ENCODE assay signal across 8 cellular contexts in genomic region chr15:67303490-67304363, GRCh38. TPM values are rescaled to one million over a fixed set of nuclear protein-coding genes. Genes with fewer than 3 reads are reported as not detected.
DNase-seq lines count a peak whose midpoint lies in the region; ATAC-seq and TF ChIP-seq lines count a peak whose summit lies in the region.

No MANE protein-coding gene starts in this region.

- no peaks in the 10 kb centered on the region for H3K36me3 ChIP-seq in mucosa of descending colon (ENCODE audit: low read depth)

- peak; percentile 54 for TF ChIP-seq CTCF in GM10248 (IDR thresholded peaks at IDR 0.05; ENCODE audit: control extremely low read depth, extremely low read depth, low read depth, missing control alignments)
- TF ChIP-seq CTCF in mucosa of descending colon (IDR thresholded peaks at IDR 0.05), result no peak

- DNase-seq in AML-193 (lab: John Stamatoyannopoulos, UW), result peak; percentile 15 to 22
- peak; percentile 30 for DNase-seq in GM10248 (ENCODE audit: extremely low spot score)
- DNase-seq in NCI-H748 (lab: John Stamatoyannopoulos, UW; ENCODE audit: unreplicated experiment), result peak; percentile 35
- DNase-seq in cerebellar cortex (ENCODE audit: low spot score), result peak; percentile 55
- peak in 1 of 3 donors; percentile 40 for DNase-seq in mucosa of descending colon
- DNase-seq in SHP77 treated with DMSO at 0.1 percent for 48 hours (lab: John Stamatoyannopoulos, UW), result no peak

- POLR2A ChIA-PET in GM10248 (lab: Yijun Ruan, JAX), result no interaction called here

- no peaks in the 10 kb centered on the region for H3K9me3 ChIP-seq in mucosa of descending colon

- CTCF ChIA-PET in GM10248 (lab: Yijun Ruan, JAX), result interaction anchor here (1.0 to 7.4 kb wide), 19 partner anchors 8 to 399 kb away, joined by 3 to 65 read pairs (median 4); no protein-coding TSS in a partner anchor

- H3K4me1 ChIP-seq in mucosa of descending colon (ENCODE audit: low read depth), result no peaks in the 10 kb centered on the region

- intact Hi-C loops in mucosa of descending colon (cut with DNase I, micrococcal nuclease), result loop anchor here (2.0 to 10.0 kb wide), 2 partner anchors 357 to 359 kb away; no protein-coding TSS in a partner anchor

- H3K4me3 ChIP-seq in mucosa of descending colon, result no peak overlapping the region

- peak; percentile 48 for ATAC-seq in mucosa of descending colon
- no peak for ATAC-seq in HG02623 (IDR thresholded peaks at IDR 0.05; ENCODE audit: unreplicated experiment)
- ATAC-seq in HG03196 (IDR thresholded peaks at IDR 0.05; ENCODE audit: unreplicated experiment), result no peak

RNA-seq across cellular contexts. Expression of gene IQCH, which starts 49.1 kb away (rescaled TPM):
- total RNA-seq in mucosa of descending colon, result 1 to 10 TPM; 2.2 to 3.0 (median 2.2) TPM

RNA-seq across cellular contexts. Expression of gene AAGAB, which starts 49.3 kb away (rescaled TPM):
- total RNA-seq in mucosa of descending colon, result 10 to 100 TPM; 40.5 to 52.1 (median 48.3) TPM
